Comparison of ENCODE assay signal across 22 cellular contexts in genomic region chr2:29249666-29250253, GRCh38.
"Had no signal": no experiment of that assay in that cellular context is flagged by ENCODE, and none has a peak within 500 bp of the region (broad histone marks: within the 10 kb centered on the region; RNA-seq: fewer than 3 reads in every experiment).

No MANE protein-coding gene starts in this region.

- H3K4me3 ChIP-seq: coronary artery, gastrocnemius medialis, heart left ventricle, psoas muscle, tibial artery had no signal

- H3K27ac Mint-ChIP-seq: activated B cell treated with CpG ODN at 0.5 μM for 24 hours; activated CD4-positive, alpha-beta memory T cell treated with anti-CD3 and anti-CD28 coated beads for 36 hours; activated CD8-positive, alpha-beta memory T cell treated with anti-CD3 and anti-CD28 coated beads, Interleukin-2, amount 10 ng/mL, durations not matched to agents 7 days and 5 days; activated naive CD8-positive, alpha-beta T cell treated with anti-CD3 and anti-CD28 coated beads, Interleukin-2, amount 50 U/mL, for 24 hours; memory B cell; T-helper 2 cell treated with Interferon-gamma antibody and Interleukin-4, amounts not matched to agents 5 μg/mL and 100 μg/mL, for 36 hours had no signal

- H3K4me1 ChIP-seq: gastrocnemius medialis, heart left ventricle, psoas muscle, tibial artery had no signal

- H3K4me3 Mint-ChIP-seq: activated B cell treated with CpG ODN at 0.5 μM for 24 hours; activated CD4-positive, alpha-beta memory T cell treated with anti-CD3 and anti-CD28 coated beads for 36 hours; activated CD8-positive, alpha-beta memory T cell treated with anti-CD3 and anti-CD28 coated beads, Interleukin-2, amount 10 ng/mL, durations not matched to agents 7 days and 5 days; activated naive CD8-positive, alpha-beta T cell treated with anti-CD3 and anti-CD28 coated beads, Interleukin-2, amount 50 U/mL, for 24 hours; central memory CD8-positive, alpha-beta T cell; memory B cell; T-helper 2 cell treated with Interferon-gamma antibody and Interleukin-4, amounts not matched to agents 5 μg/mL and 100 μg/mL, for 36 hours had no signal

- DNase-seq: activated B cell treated with CpG ODN at 0.5 μM for 24 hours; activated CD4-positive, alpha-beta memory T cell treated with anti-CD3 and anti-CD28 coated beads for 36 hours; activated CD4-positive, alpha-beta T cell treated with anti-CD3 and anti-CD28 coated beads for 4 hours; activated CD8-positive, alpha-beta memory T cell treated with anti-CD3 and anti-CD28 coated beads, Interleukin-2, amount 10 ng/mL, durations not matched to agents 7 days and 5 days; activated naive CD4-positive, alpha-beta T cell treated with Interleukin-2 at 50 U/mL for 16 hours; activated naive CD8-positive, alpha-beta T cell treated with anti-CD3 and anti-CD28 coated beads, Interleukin-2, amount 50 U/mL, for 24 hours; aorta; brain microvascular endothelial cell; gastrocnemius medialis; heart left ventricle; kidney glomerular epithelial cell; left ventricle myocardium superior; psoas muscle; right cardiac atrium; stimulated activated CD4-positive, alpha-beta T cell treated with anti-CD3 and anti-CD28 coated beads, Interleukin-2, amount 100 ng/mL, for 24 hours; stimulated activated naive CD4-positive, alpha-beta T cell treated with Interleukin-2 at 50 U/mL for 16 hours; substantia nigra; tibial artery had no signal

- H3K4me1 Mint-ChIP-seq: activated CD8-positive, alpha-beta memory T cell treated with anti-CD3 and anti-CD28 coated beads, Interleukin-2, amount 10 ng/mL, durations not matched to agents 7 days and 5 days; activated naive CD8-positive, alpha-beta T cell treated with anti-CD3 and anti-CD28 coated beads, Interleukin-2, amount 50 U/mL, for 24 hours had no signal

- H3K36me3 ChIP-seq: brain microvascular endothelial cell, gastrocnemius medialis, heart left ventricle, tibial artery had no signal

- H3K27me3 Mint-ChIP-seq: activated B cell treated with CpG ODN at 0.5 μM for 24 hours; activated CD4-positive, alpha-beta memory T cell treated with anti-CD3 and anti-CD28 coated beads for 36 hours; memory B cell had no signal

- H3K27me3 ChIP-seq: brain microvascular endothelial cell, gastrocnemius medialis, heart left ventricle, tibial artery had no signal

- H3K9me3 ChIP-seq: gastrocnemius medialis, heart left ventricle, psoas muscle, tibial artery had no signal

- ATAC-seq: activated CD8-positive, alpha-beta memory T cell treated with anti-CD3 and anti-CD28 coated beads, Interleukin-2, amount 10 ng/mL, durations not matched to agents 7 days and 5 days; activated naive CD8-positive, alpha-beta T cell treated with anti-CD3 and anti-CD28 coated beads, Interleukin-2, amount 50 U/mL, for 24 hours; gastrocnemius medialis; heart left ventricle; left ventricle myocardium superior; psoas muscle; right cardiac atrium had no signal

- H3K36me3 Mint-ChIP-seq: activated CD4-positive, alpha-beta memory T cell treated with anti-CD3 and anti-CD28 coated beads for 36 hours; activated CD8-positive, alpha-beta memory T cell treated with anti-CD3 and anti-CD28 coated beads, Interleukin-2, amount 10 ng/mL, durations not matched to agents 7 days and 5 days; memory B cell had no signal

- H3K9me3 Mint-ChIP-seq: activated B cell treated with CpG ODN at 0.5 μM for 24 hours; activated CD4-positive, alpha-beta memory T cell treated with anti-CD3 and anti-CD28 coated beads for 36 hours; activated naive CD8-positive, alpha-beta T cell treated with anti-CD3 and anti-CD28 coated beads, Interleukin-2, amount 50 U/mL, for 24 hours; central memory CD8-positive, alpha-beta T cell; memory B cell; T-helper 2 cell treated with Interferon-gamma antibody and Interleukin-4, amounts not matched to agents 5 μg/mL and 100 μg/mL, for 36 hours had no signal

- H3K27ac ChIP-seq: brain microvascular endothelial cell, coronary artery, gastrocnemius medialis, heart left ventricle, psoas muscle, tibial artery had no signal
